Comparison of ENCODE assay signal across 1 cellular context in the genomic region with DNA sequence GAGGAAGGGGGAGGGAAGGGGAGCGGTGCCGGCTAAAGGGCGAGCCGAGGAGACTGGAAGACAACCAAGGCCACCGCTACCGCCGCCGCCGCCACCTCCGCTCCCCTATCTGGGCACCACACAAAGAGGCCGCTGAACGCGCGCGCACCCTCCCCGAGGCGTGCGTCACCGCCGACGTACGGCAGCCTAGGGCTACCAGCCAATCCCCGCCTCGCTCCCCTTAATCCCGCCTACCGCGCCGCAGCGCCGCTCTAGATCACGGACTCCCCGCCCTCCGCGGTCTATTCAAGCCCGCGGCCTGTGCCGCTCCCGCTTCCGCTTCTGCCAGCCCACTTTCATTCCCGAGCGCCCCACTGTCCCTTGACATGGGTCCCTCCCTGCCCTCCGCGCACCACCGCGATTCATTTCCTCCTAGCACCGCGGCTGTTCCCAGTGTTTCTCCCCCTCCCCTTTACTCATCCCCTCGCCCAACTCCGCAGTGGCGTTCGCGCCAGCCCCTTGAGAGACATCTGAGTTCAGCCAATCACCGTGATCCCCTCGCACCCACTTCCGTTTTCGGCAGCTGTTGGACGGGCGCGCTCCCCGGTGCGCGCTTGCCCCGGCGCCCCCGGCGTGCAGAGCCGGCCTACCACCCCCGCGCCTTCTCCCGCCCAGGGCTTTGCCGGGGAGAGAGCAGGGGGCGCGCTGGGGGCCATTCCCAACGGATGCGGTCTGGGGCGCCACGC.
TF ChIP-seq lines count a peak whose summit lies in the region.

A gene (minus strand): TSS at position 128 of the 725 bp plus-strand sequence. CDS start 297 bp downstream, outside the sequence.

TF ChIP-seq in K562, 482 proteins besides CTCF, POLR2A, EP300 and RAD21 (continued from another document and continues in another):
- TF ChIP-seq, protein P1, sequence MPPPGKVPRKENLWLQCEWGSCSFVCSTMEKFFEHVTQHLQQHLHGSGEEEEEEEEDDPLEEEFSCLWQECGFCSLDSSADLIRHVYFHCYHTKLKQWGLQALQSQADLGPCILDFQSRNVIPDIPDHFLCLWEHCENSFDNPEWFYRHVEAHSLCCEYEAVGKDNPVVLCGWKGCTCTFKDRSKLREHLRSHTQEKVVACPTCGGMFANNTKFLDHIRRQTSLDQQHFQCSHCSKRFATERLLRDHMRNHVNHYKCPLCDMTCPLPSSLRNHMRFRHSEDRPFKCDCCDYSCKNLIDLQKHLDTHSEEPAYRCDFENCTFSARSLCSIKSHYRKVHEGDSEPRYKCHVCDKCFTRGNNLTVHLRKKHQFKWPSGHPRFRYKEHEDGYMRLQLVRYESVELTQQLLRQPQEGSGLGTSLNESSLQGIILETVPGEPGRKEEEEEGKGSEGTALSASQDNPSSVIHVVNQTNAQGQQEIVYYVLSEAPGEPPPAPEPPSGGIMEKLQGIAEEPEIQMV (tag; conservative IDR thresholded peaks at IDR 0.05; ENCODE audit: low read depth): no peak
- peak; percentile 92 for TF ChIP-seq ZBTB1 (CRISPR knock-in tag; IDR thresholded peaks at IDR 0.05; ENCODE audit: borderline replicate concordance, low read depth)
- TF ChIP-seq MTA2 (IDR thresholded peaks at IDR 0.05; ENCODE audit: low read depth): no peak
- TF ChIP-seq, protein P2, sequence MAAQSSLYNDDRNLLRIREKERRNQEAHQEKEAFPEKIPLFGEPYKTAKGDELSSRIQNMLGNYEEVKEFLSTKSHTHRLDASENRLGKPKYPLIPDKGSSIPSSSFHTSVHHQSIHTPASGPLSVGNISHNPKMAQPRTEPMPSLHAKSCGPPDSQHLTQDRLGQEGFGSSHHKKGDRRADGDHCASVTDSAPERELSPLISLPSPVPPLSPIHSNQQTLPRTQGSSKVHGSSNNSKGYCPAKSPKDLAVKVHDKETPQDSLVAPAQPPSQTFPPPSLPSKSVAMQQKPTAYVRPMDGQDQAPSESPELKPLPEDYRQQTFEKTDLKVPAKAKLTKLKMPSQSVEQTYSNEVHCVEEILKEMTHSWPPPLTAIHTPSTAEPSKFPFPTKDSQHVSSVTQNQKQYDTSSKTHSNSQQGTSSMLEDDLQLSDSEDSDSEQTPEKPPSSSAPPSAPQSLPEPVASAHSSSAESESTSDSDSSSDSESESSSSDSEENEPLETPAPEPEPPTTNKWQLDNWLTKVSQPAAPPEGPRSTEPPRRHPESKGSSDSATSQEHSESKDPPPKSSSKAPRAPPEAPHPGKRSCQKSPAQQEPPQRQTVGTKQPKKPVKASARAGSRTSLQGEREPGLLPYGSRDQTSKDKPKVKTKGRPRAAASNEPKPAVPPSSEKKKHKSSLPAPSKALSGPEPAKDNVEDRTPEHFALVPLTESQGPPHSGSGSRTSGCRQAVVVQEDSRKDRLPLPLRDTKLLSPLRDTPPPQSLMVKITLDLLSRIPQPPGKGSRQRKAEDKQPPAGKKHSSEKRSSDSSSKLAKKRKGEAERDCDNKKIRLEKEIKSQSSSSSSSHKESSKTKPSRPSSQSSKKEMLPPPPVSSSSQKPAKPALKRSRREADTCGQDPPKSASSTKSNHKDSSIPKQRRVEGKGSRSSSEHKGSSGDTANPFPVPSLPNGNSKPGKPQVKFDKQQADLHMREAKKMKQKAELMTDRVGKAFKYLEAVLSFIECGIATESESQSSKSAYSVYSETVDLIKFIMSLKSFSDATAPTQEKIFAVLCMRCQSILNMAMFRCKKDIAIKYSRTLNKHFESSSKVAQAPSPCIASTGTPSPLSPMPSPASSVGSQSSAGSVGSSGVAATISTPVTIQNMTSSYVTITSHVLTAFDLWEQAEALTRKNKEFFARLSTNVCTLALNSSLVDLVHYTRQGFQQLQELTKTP (IDR thresholded peaks at IDR 0.05; ENCODE audit: low read depth in 1 of 2, partially characterized antibody in 2 of 2): peak; percentile 64 to 69
- no peak for TF ChIP-seq ZNF830 (CRISPR knock-in tag; IDR thresholded peaks at IDR 0.05)
- TF ChIP-seq CXXC5 (CRISPR knock-in tag; IDR thresholded peaks at IDR 0.05): peak; percentile 99
- TF ChIP-seq SRSF9 (IDR thresholded peaks at IDR 0.05; ENCODE audit: borderline replicate concordance, low read depth, low read length): no peak
- peak; percentile 96 for TF ChIP-seq POLR2B (IDR thresholded peaks at IDR 0.05; ENCODE audit: low read depth, partially characterized antibody)
- no peak; the same call in 1 of the 2 replicates for TF ChIP-seq PHB2 (IDR thresholded peaks at IDR 0.05; ENCODE audit: low read depth)
- no peak for TF ChIP-seq KDM1A (IDR thresholded peaks at IDR 0.05)
- peak; percentile 32 to 36; a peak in 3 of 4 replicates for TF ChIP-seq TEAD1 (CRISPR knock-in tag; IDR thresholded peaks at IDR 0.05)
- TF ChIP-seq, protein P3, sequence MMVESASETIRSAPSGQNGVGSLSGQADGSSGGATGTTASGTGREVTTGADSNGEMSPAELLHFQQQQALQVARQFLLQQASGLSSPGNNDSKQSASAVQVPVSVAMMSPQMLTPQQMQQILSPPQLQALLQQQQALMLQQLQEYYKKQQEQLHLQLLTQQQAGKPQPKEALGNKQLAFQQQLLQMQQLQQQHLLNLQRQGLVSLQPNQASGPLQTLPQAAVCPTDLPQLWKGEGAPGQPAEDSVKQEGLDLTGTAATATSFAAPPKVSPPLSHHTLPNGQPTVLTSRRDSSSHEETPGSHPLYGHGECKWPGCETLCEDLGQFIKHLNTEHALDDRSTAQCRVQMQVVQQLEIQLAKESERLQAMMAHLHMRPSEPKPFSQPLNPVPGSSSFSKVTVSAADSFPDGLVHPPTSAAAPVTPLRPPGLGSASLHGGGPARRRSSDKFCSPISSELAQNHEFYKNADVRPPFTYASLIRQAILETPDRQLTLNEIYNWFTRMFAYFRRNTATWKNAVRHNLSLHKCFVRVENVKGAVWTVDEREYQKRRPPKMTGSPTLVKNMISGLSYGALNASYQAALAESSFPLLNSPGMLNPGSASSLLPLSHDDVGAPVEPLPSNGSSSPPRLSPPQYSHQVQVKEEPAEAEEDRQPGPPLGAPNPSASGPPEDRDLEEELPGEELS (CRISPR knock-in tag; IDR thresholded peaks at IDR 0.05; ENCODE audit: borderline replicate concordance): no peak
- no peak for TF ChIP-seq HSF4 (CRISPR knock-in tag; IDR thresholded peaks at IDR 0.05; ENCODE audit: borderline replicate concordance)
- TF ChIP-seq ZKSCAN8 (CRISPR knock-in tag; IDR thresholded peaks at IDR 0.05): no peak
- 0 out of 2 replicates have a peak, but pooled peaks have one; percentile 5 for TF ChIP-seq SMARCA5 (IDR thresholded peaks at IDR 0.05)
- no peak for TF ChIP-seq CBX5 (IDR thresholded peaks at IDR 0.05; ENCODE audit: borderline replicate concordance, low read depth)
- peak; percentile 72 for TF ChIP-seq ETV1 (tag; conservative IDR thresholded peaks at IDR 0.05; ENCODE audit: low read depth)
- peak; percentile 11; the same call in 1 of the 2 replicates for TF ChIP-seq HCFC1 (IDR thresholded peaks at IDR 0.05; ENCODE audit: low read depth, low read length)
- TF ChIP-seq, protein P4, sequence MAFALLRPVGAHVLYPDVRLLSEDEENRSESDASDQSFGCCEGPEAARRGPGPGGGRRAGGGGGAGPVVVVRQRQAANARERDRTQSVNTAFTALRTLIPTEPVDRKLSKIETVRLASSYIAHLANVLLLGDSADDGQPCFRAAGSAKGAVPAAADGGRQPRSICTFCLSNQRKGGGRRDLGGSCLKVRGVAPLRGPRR (CRISPR knock-in tag; IDR thresholded peaks at IDR 0.05): no peak
- TF ChIP-seq, protein P5, sequence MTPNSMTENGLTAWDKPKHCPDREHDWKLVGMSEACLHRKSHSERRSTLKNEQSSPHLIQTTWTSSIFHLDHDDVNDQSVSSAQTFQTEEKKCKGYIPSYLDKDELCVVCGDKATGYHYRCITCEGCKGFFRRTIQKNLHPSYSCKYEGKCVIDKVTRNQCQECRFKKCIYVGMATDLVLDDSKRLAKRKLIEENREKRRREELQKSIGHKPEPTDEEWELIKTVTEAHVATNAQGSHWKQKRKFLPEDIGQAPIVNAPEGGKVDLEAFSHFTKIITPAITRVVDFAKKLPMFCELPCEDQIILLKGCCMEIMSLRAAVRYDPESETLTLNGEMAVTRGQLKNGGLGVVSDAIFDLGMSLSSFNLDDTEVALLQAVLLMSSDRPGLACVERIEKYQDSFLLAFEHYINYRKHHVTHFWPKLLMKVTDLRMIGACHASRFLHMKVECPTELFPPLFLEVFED (CRISPR knock-in tag; conservative IDR thresholded peaks at IDR 0.05): peak; percentile 81
- TF ChIP-seq, protein P6, sequence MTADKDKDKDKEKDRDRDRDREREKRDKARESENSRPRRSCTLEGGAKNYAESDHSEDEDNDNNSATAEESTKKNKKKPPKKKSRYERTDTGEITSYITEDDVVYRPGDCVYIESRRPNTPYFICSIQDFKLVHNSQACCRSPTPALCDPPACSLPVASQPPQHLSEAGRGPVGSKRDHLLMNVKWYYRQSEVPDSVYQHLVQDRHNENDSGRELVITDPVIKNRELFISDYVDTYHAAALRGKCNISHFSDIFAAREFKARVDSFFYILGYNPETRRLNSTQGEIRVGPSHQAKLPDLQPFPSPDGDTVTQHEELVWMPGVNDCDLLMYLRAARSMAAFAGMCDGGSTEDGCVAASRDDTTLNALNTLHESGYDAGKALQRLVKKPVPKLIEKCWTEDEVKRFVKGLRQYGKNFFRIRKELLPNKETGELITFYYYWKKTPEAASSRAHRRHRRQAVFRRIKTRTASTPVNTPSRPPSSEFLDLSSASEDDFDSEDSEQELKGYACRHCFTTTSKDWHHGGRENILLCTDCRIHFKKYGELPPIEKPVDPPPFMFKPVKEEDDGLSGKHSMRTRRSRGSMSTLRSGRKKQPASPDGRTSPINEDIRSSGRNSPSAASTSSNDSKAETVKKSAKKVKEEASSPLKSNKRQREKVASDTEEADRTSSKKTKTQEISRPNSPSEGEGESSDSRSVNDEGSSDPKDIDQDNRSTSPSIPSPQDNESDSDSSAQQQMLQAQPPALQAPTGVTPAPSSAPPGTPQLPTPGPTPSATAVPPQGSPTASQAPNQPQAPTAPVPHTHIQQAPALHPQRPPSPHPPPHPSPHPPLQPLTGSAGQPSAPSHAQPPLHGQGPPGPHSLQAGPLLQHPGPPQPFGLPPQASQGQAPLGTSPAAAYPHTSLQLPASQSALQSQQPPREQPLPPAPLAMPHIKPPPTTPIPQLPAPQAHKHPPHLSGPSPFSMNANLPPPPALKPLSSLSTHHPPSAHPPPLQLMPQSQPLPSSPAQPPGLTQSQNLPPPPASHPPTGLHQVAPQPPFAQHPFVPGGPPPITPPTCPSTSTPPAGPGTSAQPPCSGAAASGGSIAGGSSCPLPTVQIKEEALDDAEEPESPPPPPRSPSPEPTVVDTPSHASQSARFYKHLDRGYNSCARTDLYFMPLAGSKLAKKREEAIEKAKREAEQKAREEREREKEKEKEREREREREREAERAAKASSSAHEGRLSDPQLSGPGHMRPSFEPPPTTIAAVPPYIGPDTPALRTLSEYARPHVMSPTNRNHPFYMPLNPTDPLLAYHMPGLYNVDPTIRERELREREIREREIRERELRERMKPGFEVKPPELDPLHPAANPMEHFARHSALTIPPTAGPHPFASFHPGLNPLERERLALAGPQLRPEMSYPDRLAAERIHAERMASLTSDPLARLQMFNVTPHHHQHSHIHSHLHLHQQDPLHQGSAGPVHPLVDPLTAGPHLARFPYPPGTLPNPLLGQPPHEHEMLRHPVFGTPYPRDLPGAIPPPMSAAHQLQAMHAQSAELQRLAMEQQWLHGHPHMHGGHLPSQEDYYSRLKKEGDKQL (CRISPR knock-in tag; IDR thresholded peaks at IDR 0.05; ENCODE audit: borderline replicate concordance): 0 out of 2 replicates have a peak, but pooled peaks have one; percentile 89
- peak; percentile 90 for TF ChIP-seq KDM5B (IDR thresholded peaks at IDR 0.05; ENCODE audit: insufficient replicate concordance, low read depth, low read length)
- no peak for TF ChIP-seq GABPB2 (CRISPR knock-in tag; conservative IDR thresholded peaks at IDR 0.05)
- peak; percentile 92 for TF ChIP-seq ZFX (CRISPR knock-in tag; IDR thresholded peaks at IDR 0.05)
- TF ChIP-seq RBM22 (IDR thresholded peaks at IDR 0.05; ENCODE audit: low read depth, low read length, poor library complexity, severe bottlenecking): peak; percentile 36
- TF ChIP-seq ZNF324 (CRISPR knock-in tag; IDR thresholded peaks at IDR 0.05): no peak
- peak; percentile 25 for TF ChIP-seq NFYB (IDR thresholded peaks at IDR 0.05; ENCODE audit: extremely low read depth, insufficient read length)
- TF ChIP-seq, protein P7, sequence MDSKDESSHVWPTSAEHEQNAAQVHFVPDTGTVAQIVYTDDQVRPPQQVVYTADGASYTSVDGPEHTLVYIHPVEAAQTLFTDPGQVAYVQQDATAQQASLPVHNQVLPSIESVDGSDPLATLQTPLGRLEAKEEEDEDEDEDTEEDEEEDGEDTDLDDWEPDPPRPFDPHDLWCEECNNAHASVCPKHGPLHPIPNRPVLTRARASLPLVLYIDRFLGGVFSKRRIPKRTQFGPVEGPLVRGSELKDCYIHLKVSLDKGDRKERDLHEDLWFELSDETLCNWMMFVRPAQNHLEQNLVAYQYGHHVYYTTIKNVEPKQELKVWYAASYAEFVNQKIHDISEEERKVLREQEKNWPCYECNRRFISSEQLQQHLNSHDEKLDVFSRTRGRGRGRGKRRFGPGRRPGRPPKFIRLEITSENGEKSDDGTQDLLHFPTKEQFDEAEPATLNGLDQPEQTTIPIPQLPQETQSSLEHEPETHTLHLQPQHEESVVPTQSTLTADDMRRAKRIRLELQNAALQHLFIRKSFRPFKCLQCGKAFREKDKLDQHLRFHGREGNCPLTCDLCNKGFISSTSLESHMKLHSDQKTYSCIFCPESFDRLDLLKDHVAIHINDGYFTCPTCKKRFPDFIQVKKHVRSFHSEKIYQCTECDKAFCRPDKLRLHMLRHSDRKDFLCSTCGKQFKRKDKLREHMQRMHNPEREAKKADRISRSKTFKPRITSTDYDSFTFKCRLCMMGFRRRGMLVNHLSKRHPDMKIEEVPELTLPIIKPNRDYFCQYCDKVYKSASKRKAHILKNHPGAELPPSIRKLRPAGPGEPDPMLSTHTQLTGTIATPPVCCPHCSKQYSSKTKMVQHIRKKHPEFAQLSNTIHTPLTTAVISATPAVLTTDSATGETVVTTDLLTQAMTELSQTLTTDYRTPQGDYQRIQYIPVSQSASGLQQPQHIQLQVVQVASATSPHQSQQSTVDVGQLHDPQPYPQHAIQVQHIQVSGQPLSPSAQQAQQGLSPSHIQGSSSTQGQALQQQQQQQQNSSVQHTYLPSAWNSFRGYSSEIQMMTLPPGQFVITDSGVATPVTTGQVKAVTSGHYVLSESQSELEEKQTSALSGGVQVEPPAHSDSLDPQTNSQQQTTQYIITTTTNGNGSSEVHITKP (IDR thresholded peaks at IDR 0.05; ENCODE audit: partially characterized antibody): peak; percentile 86
- TF ChIP-seq CCNT2 (IDR thresholded peaks at IDR 0.05; ENCODE audit: borderline replicate concordance, extremely low read depth, insufficient read length, low read depth, low read length): peak; percentile 82
- TF ChIP-seq ZFP36 (IDR thresholded peaks at IDR 0.05; ENCODE audit: low read depth, low read length, partially characterized antibody): no peak
- TF ChIP-seq TBP (optimal IDR thresholded peaks at IDR 0.05; ENCODE audit: low read depth, low read length): peak; percentile 96
- TF ChIP-seq, protein P8, sequence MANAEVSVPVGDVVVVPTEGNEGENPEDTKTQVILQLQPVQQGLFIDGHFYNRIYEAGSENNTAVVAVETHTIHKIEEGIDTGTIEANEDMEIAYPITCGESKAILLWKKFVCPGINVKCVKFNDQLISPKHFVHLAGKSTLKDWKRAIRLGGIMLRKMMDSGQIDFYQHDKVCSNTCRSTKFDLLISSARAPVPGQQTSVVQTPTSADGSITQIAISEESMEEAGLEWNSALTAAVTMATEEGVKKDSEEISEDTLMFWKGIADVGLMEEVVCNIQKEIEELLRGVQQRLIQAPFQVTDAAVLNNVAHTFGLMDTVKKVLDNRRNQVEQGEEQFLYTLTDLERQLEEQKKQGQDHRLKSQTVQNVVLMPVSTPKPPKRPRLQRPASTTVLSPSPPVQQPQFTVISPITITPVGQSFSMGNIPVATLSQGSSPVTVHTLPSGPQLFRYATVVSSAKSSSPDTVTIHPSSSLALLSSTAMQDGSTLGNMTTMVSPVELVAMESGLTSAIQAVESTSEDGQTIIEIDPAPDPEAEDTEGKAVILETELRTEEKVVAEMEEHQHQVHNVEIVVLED (CRISPR knock-in tag; IDR thresholded peaks at IDR 0.05): peak; percentile 93
- peak; percentile 90 for TF ChIP-seq NFRKB (IDR thresholded peaks at IDR 0.05; ENCODE audit: low read depth)
- no peak for TF ChIP-seq GATA2 (CRISPR knock-in tag; IDR thresholded peaks at IDR 0.05)
- peak; percentile 93 for TF ChIP-seq GTF2E2 (tag; IDR thresholded peaks at IDR 0.05)
